Comparison of ENCODE assay signal across 33 cellular contexts in genomic region chr13:63438951-63439350, GRCh38.
"Had no signal": no experiment of that assay in that cellular context is flagged by ENCODE, and none has a peak within 500 bp of the region (broad histone marks: within the 10 kb centered on the region; RNA-seq: fewer than 3 reads in every experiment).

No MANE protein-coding gene starts in this region.

- H3K27ac Mint-ChIP-seq: activated CD4-positive, alpha-beta memory T cell treated with anti-CD3 and anti-CD28 coated beads, Interleukin-2, amount 10 ng/mL, durations not matched to agents 7 days and 5 days; activated CD4-positive, alpha-beta T cell treated with anti-CD3 and anti-CD28 coated beads, Interleukin-2, amount 10 ng/mL, durations not matched to agents 7 days and 5 days; activated naive CD4-positive, alpha-beta T cell treated with anti-CD3 and anti-CD28 coated beads, Interleukin-2, amount 50 U/mL, for 72 hours; activated T-cell treated with anti-CD3 and anti-CD28 coated beads, Interleukin-2, amount 50 U/mL, for 24 hours; activated T-helper 17 cell treated with anti-CD3 and anti-CD28 coated beads, Interleukin-2, amount 50 U/mL, for 72 hours; brain; immature natural killer cell; memory B cell; natural killer cell treated with Interleukin-12 subunit alpha and Interleukin-12 subunit beta and Interleukin-15 and Interleukin-18, amount 100 ng/mL, for 72 hours; stimulated activated naive B cell treated with anti-CD40 and anti-IgM and Interleukin-4, amounts not matched to agents 10 μg/mL and 1 μg/mL and 100 μg/mL, for 72 hours; T-helper 17 cell had no signal

- H2AFZ ChIP-seq: hepatocyte had no signal

- H3K36me3 ChIP-seq: ascending aorta, gastroesophageal sphincter, neutrophil, ovary, prostate gland, sigmoid colon, stomach, thyroid gland, upper lobe of right lung had no signal

- DNase-seq: activated CD4-positive, alpha-beta memory T cell treated with anti-CD3 and anti-CD28 coated beads, Interleukin-2, amount 10 ng/mL, durations not matched to agents 7 days and 5 days; activated CD4-positive, alpha-beta T cell treated with anti-CD3 and anti-CD28 coated beads, Interleukin-2, amount 10 ng/mL, durations not matched to agents 7 days and 5 days; activated CD4-positive, CD25-positive, alpha-beta regulatory T cell treated with anti-CD3 and anti-CD28 coated beads, Interleukin-2, amount 50 U/mL, for 72 hours; activated CD8-positive, alpha-beta memory T cell treated with anti-CD3 and anti-CD28 coated beads, Interleukin-2, amount 50 U/mL, for 48 hours; activated naive CD4-positive, alpha-beta T cell; activated T-cell treated with anti-CD3 and anti-CD28 coated beads, Interleukin-2, amount 50 U/mL, for 24 hours; dorsolateral prefrontal cortex; effector memory CD4-positive, alpha-beta T cell; erythroblast; immature natural killer cell; mucosa of descending colon; ovary; sigmoid colon; small intestine; stimulated activated CD4-positive, alpha-beta T cell treated with anti-CD3 and anti-CD28 coated beads, Interleukin-1b, Interleukin-23, amount 100 ng/mL, for 48 hours; stimulated activated CD4-positive, alpha-beta T cell treated with anti-CD3 and anti-CD28 coated beads, Interleukin-4, amount 100 ng/mL, for 4 hours; stimulated activated CD8-positive, alpha-beta memory T cell treated with anti-CD3 and anti-CD28 coated beads, Interleukin-4, amount 100 ng/mL, for 48 hours; stimulated activated naive B cell treated with anti-CD40 and anti-IgM and Interleukin-4, amounts not matched to agents 10 μg/mL and 1 μg/mL and 100 μg/mL, for 72 hours; stomach; T-helper 17 cell; thyroid gland; upper lobe of right lung had no signal

- H3K4me2 ChIP-seq: hepatocyte had no signal

- H3K27ac ChIP-seq: ascending aorta, coronary artery, dorsolateral prefrontal cortex, gastroesophageal sphincter, hepatocyte, neutrophil, ovary, prostate gland, sigmoid colon, stomach, thyroid gland, upper lobe of right lung had no signal

- H3K4me3 Mint-ChIP-seq: activated CD4-positive, alpha-beta memory T cell treated with anti-CD3 and anti-CD28 coated beads, Interleukin-2, amount 10 ng/mL, durations not matched to agents 7 days and 5 days; activated CD4-positive, alpha-beta T cell treated with anti-CD3 and anti-CD28 coated beads, Interleukin-2, amount 10 ng/mL, durations not matched to agents 7 days and 5 days; activated T-cell treated with anti-CD3 and anti-CD28 coated beads, Interleukin-2, amount 50 U/mL, for 24 hours; activated T-helper 17 cell treated with anti-CD3 and anti-CD28 coated beads, Interleukin-2, amount 50 U/mL, for 72 hours; brain; immature natural killer cell; memory B cell; natural killer cell treated with Interleukin-12 subunit alpha and Interleukin-12 subunit beta and Interleukin-15 and Interleukin-18, amount 100 ng/mL, for 72 hours; stimulated activated naive B cell treated with anti-CD40 and anti-IgM and Interleukin-4, amounts not matched to agents 10 μg/mL and 1 μg/mL and 100 μg/mL, for 72 hours; T-helper 17 cell had no signal

- H3K27me3 ChIP-seq: ascending aorta, dorsolateral prefrontal cortex, gastroesophageal sphincter, hepatocyte, neutrophil, ovary, sigmoid colon, stomach, thyroid gland, upper lobe of right lung had no signal

- H3K79me2 ChIP-seq: hepatocyte had no signal

- H3K27me3 Mint-ChIP-seq: activated CD4-positive, alpha-beta memory T cell treated with anti-CD3 and anti-CD28 coated beads, Interleukin-2, amount 10 ng/mL, durations not matched to agents 7 days and 5 days; activated CD4-positive, alpha-beta T cell treated with anti-CD3 and anti-CD28 coated beads, Interleukin-2, amount 10 ng/mL, durations not matched to agents 7 days and 5 days; activated T-cell treated with anti-CD3 and anti-CD28 coated beads, Interleukin-2, amount 50 U/mL, for 24 hours; activated T-helper 17 cell treated with anti-CD3 and anti-CD28 coated beads, Interleukin-2, amount 50 U/mL, for 72 hours; memory B cell; natural killer cell treated with Interleukin-12 subunit alpha and Interleukin-12 subunit beta and Interleukin-15 and Interleukin-18, amount 100 ng/mL, for 72 hours; stimulated activated naive B cell treated with anti-CD40 and anti-IgM and Interleukin-4, amounts not matched to agents 10 μg/mL and 1 μg/mL and 100 μg/mL, for 72 hours; T-helper 17 cell had no signal

- H3K36me3 Mint-ChIP-seq: activated naive CD4-positive, alpha-beta T cell treated with anti-CD3 and anti-CD28 coated beads, Interleukin-2, amount 50 U/mL, for 72 hours; brain; immature natural killer cell; memory B cell; natural killer cell treated with Interleukin-12 subunit alpha and Interleukin-12 subunit beta and Interleukin-15 and Interleukin-18, amount 100 ng/mL, for 72 hours; stimulated activated naive B cell treated with anti-CD40 and anti-IgM and Interleukin-4, amounts not matched to agents 10 μg/mL and 1 μg/mL and 100 μg/mL, for 72 hours had no signal

- ATAC-seq: activated naive CD4-positive, alpha-beta T cell treated with anti-CD3 and anti-CD28 coated beads, Interleukin-2, amount 50 U/mL, for 72 hours; activated T-helper 17 cell treated with anti-CD3 and anti-CD28 coated beads, Interleukin-2, amount 50 U/mL, for 72 hours; gastroesophageal sphincter; mucosa of descending colon; natural killer cell treated with Interleukin-12 subunit alpha and Interleukin-12 subunit beta and Interleukin-15 and Interleukin-18, amount 100 ng/mL, for 72 hours; stimulated activated naive B cell treated with anti-CD40 and anti-IgM and Interleukin-4, amounts not matched to agents 10 μg/mL and 1 μg/mL and 100 μg/mL, for 72 hours; T-helper 17 cell; upper lobe of right lung had no signal

- H3K9me3 Mint-ChIP-seq: activated CD4-positive, alpha-beta memory T cell treated with anti-CD3 and anti-CD28 coated beads, Interleukin-2, amount 10 ng/mL, durations not matched to agents 7 days and 5 days; activated CD4-positive, alpha-beta T cell treated with anti-CD3 and anti-CD28 coated beads, Interleukin-2, amount 10 ng/mL, durations not matched to agents 7 days and 5 days had no signal

- H3K4me1 Mint-ChIP-seq: activated CD4-positive, alpha-beta memory T cell treated with anti-CD3 and anti-CD28 coated beads, Interleukin-2, amount 10 ng/mL, durations not matched to agents 7 days and 5 days; activated CD4-positive, alpha-beta T cell treated with anti-CD3 and anti-CD28 coated beads, Interleukin-2, amount 10 ng/mL, durations not matched to agents 7 days and 5 days; activated T-helper 17 cell treated with anti-CD3 and anti-CD28 coated beads, Interleukin-2, amount 50 U/mL, for 72 hours; brain; immature natural killer cell; memory B cell; stimulated activated naive B cell treated with anti-CD40 and anti-IgM and Interleukin-4, amounts not matched to agents 10 μg/mL and 1 μg/mL and 100 μg/mL, for 72 hours; T-helper 17 cell had no signal

- H3K4me3 ChIP-seq: ascending aorta, coronary artery, dorsolateral prefrontal cortex, gastroesophageal sphincter, hepatocyte, mucosa of descending colon, ovary, prostate gland, sigmoid colon, stomach, thyroid gland, upper lobe of right lung had no signal

- H3K9me3 ChIP-seq: ascending aorta, gastroesophageal sphincter, neutrophil, ovary, prostate gland, sigmoid colon, thyroid gland, upper lobe of right lung had no signal

- H3K4me1 ChIP-seq: ascending aorta, gastroesophageal sphincter, prostate gland, sigmoid colon, stomach, thyroid gland, upper lobe of right lung had no signal
